In the genomic region with DNA sequence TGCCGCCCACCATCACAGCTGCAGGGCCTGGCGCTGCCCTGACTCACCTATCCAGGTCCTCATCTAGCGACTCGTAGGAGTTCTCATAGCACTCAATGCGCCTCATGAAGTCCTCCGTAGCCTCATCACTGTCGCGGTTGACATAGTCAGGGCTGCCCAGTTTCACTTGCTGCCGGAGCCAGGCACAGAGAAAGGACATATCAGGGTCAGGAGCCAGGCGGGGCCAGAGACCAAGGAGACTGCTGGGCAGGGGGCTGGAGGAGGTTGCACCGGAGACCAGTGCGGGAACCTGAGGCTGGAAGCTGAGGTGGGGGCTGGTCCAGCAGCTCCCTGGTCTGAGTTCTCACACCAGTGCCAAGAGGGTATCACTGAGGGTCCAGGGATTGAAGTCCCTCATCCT, we compare ENCODE assay signal across 28 cellular contexts. TPM values are rescaled to one million over a fixed set of nuclear protein-coding genes. Genes with fewer than 3 reads are reported as not detected.
"Had no signal": no experiment of that assay in that cellular context is flagged by ENCODE, and none has a peak within 500 bp of the region (broad histone marks: within the 10 kb centered on the region; RNA-seq: fewer than 3 reads in every experiment).

No MANE protein-coding gene starts in this region.

- H3K4me1 Mint-ChIP-seq: memory B cell had no signal

- H3K36me3 ChIP-seq: gastrocnemius medialis, thyroid gland had no signal

- H3K27me3 Mint-ChIP-seq: memory B cell, type B pancreatic cell had no signal

- ATAC-seq: gastrocnemius medialis, heart right ventricle, left lung, lower lobe of right lung, psoas muscle, sciatic nerve had no signal

- H3K27ac Mint-ChIP-seq: memory B cell, nephron, type B pancreatic cell had no signal

- FAIRE-seq: endometrium, urothelium cell line had no signal

- H3K4me3 Mint-ChIP-seq: memory B cell, nephron, type B pancreatic cell had no signal

- H3K9me3 ChIP-seq: esophagus muscularis mucosa, gastrocnemius medialis, heart right ventricle, left lung, lower lobe of right lung, psoas muscle, spleen, suprapubic skin, thyroid gland had no signal

- H3K4me1 ChIP-seq: suprapubic skin, thyroid gland had no signal

- H3K4me3 ChIP-seq: dorsolateral prefrontal cortex, esophagus muscularis mucosa, gastrocnemius medialis, heart right ventricle, left lung, lower lobe of right lung, psoas muscle, spleen, suprapubic skin, thyroid gland had no signal

- H3K36me3 Mint-ChIP-seq: memory B cell had no signal

- DNase-seq: cortex of kidney; dorsolateral prefrontal cortex; effector CD8-positive, alpha-beta T cell; gastrocnemius medialis; heart right ventricle; hypothalamus; islet precursor cell; left lung; lower lobe of right lung; midbrain; psoas muscle; retina; spleen; stimulated activated CD4-positive, alpha-beta T cell treated with anti-CD3 and anti-CD28 coated beads, Interleukin-15, amount 100 ng/mL, for 24 hours; stimulated activated CD4-positive, alpha-beta T cell treated with anti-CD3 and anti-CD28 coated beads, Interleukin-1b, Interleukin-23, amount 100 ng/mL, for 48 hours; stimulated activated CD4-positive, alpha-beta T cell treated with anti-CD3 and anti-CD28 coated beads, Interleukin-4, amount 100 ng/mL, for 24 hours; stimulated activated naive CD4-positive, alpha-beta T cell treated with Interleukin-2 at 50 U/mL for 16 hours; thyroid gland had no signal

- H3K27ac ChIP-seq: dorsolateral prefrontal cortex, epithelial cell of prostate, esophagus muscularis mucosa, gastrocnemius medialis, heart right ventricle, left lung, lower lobe of right lung, psoas muscle, spleen, suprapubic skin, thyroid gland had no signal

- H3K27me3 ChIP-seq: dorsolateral prefrontal cortex, esophagus muscularis mucosa, gastrocnemius medialis, heart right ventricle, left lung, spleen, suprapubic skin, thyroid gland had no signal

- H3K9me3 Mint-ChIP-seq: nephron, type B pancreatic cell had no signal

RNA-seq across cellular contexts. Expression of gene UCN2, which starts 25.1 kb away (rescaled TPM):
- total RNA-seq: esophagus muscularis mucosa, gastrocnemius medialis, sciatic nerve, skeletal muscle tissue, thyroid gland had no signal
